In the genomic region with DNA sequence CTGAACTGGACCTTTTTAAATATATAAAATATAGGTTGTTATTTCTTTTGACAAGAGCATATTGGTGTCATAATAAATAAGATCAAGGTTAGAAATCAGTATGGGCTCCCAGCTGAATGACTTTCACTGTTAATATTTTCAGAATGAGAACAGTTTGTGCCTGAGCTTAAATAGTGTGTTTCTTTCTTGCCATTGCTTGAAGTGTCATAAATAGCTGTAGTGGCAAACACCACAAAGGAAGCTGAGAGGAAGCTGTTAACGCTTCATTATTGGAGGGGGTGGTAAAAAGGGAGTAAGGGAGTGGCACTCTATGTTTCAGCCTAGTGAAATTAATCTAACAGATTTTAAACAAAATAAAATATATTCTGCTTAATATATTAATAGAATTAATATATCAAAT, we compare ENCODE assay signal across 15 cellular contexts.
"Had no signal": no experiment of that assay in that cellular context is flagged by ENCODE, and none has a peak within 500 bp of the region (broad histone marks: within the 10 kb centered on the region; RNA-seq: fewer than 3 reads in every experiment).

No MANE protein-coding gene starts in this region.

- DNase-seq: activated CD4-positive, alpha-beta T cell treated with anti-CD3 and anti-CD28 coated beads for 1 hour; activated CD4-positive, alpha-beta T cell treated with anti-CD3 and anti-CD28 coated beads, Interleukin-2, amount 50 U/mL, for 1 hour; activated CD8-positive, alpha-beta T cell treated with anti-CD3 and anti-CD28 coated beads, Interleukin-2, amount 10 ng/mL, durations not matched to agents 7 days and 5 days; activated gamma-delta T cell treated with Interleukin-2 at 50 U/mL for 16 hours; anterior cingulate cortex; body of pancreas; effector CD4-positive, alpha-beta T cell; left lung; naive thymus-derived CD4-positive, alpha-beta T cell; stimulated activated CD4-positive, alpha-beta T cell treated with anti-CD3 and anti-CD28 coated beads, Interleukin-2, amount 100 ng/mL, for 48 hours; stimulated activated CD8-positive, alpha-beta memory T cell treated with anti-CD3 and anti-CD28 coated beads, Interleukin-4, amount 100 ng/mL, for 48 hours; stimulated activated naive B cell treated with anti-CD40 and anti-IgM and Interleukin-4, amounts not matched to agents 10 μg/mL and 1 μg/mL and 100 μg/mL, for 72 hours; trophoblast cell; uterus had no signal

- H3K4me3 ChIP-seq: body of pancreas, cardiac muscle cell, left lung, uterus had no signal

- H3K36me3 ChIP-seq: cardiac muscle cell, left lung had no signal

- H3K4me1 ChIP-seq: body of pancreas, left lung, uterus had no signal

- H3K27me3 ChIP-seq: body of pancreas, cardiac muscle cell, left lung, uterus had no signal

- H3K9me3 ChIP-seq: body of pancreas, left lung, uterus had no signal

- H3K27ac ChIP-seq: body of pancreas, cardiac muscle cell, left lung, uterus had no signal
